Comparison of ENCODE assay signal across 8 cellular contexts in the genomic region with DNA sequence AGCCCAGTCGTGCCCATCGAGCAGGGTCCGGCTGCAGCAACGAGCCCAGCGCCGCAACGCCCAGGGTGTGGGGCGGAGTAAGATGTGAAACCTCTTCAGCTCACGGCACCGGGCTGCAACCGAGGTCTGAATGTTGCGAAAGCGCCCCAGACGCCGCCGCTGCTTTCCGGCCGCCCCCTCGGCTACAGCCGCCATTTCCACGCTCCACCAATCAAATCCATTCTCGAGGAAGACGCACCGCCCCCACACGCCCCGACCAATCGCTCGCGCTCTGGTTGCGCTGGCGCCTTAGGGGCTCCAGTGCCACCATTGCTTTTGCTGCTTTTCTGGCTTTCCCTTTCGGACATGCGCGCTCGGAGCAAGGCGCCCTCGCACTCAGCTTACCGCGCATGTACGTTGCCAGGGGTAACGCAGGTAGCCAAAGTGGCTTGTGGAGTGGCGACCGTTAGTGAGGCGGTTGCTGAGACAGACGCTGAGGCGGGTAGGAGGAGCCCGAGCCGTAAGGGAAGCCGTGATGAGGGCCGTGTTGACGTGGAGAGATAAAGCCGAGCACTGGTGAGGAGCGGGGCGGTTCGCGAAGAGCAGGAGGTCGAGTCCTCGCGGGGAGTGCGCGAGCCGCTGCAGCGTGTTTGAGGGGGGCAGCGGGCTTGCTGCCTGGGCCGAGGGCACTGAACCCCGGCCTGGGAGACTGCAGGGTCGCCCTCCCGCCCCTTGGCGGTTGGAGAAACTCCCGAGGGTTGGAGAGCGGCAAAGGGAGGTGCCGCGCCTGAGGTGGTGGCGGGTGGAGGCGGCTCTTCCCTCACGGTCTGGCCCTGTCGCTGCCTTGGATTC. TPM values are rescaled to one million over a fixed set of nuclear protein-coding genes. Genes with fewer than 3 reads are reported as not detected.
DNase-seq lines count a peak whose midpoint lies in the region; ATAC-seq lines count a peak whose summit lies in the region.

Gene IFT122 (plus strand): TSS at position 408 of the 831 bp plus-strand sequence. CDS start 107 bp downstream, at position 515.
Gene MBD4 (minus strand): TSS at position 132 of the 831 bp plus-strand sequence. CDS start 115 bp downstream, at position 17.

- peak within 1 kb of the TSS; percentile 95 for H3K4me3 ChIP-seq in effector memory CD4-positive, alpha-beta T cell (ENCODE audit: insufficient read depth, low read depth, low read length, poor library complexity, severe bottlenecking)

- peak; percentile 80 for ATAC-seq in GM21360 (IDR thresholded peaks at IDR 0.05; ENCODE audit: unreplicated experiment)

- peak; percentile 100 for DNase-seq in COLO829 (ENCODE audit: low spot score)
- peak; percentile 100 for DNase-seq in HT1080 (ENCODE audit: low read depth)
- DNase-seq in NOMO-1 treated with DMSO at 0.1 percent for 48 hours (lab: John Stamatoyannopoulos, UW; ENCODE audit: unreplicated experiment): peak; percentile 100
- DNase-seq in activated CD8-positive, alpha-beta memory T cell treated with anti-CD3 and anti-CD28 coated beads for 4 hours (ENCODE audit: low read depth in 2 of 2): peak; percentile 96 to 98
- peak; percentile 98 to 99 (median 99) for DNase-seq in effector memory CD4-positive, alpha-beta T cell
- peak; percentile 99 to 100 for DNase-seq in lung microvascular endothelial cell (ENCODE audit: low read depth in 2 of 2)
- DNase-seq in stimulated activated CD4-positive, alpha-beta T cell treated with anti-CD3 and anti-CD28 coated beads, TNF-alpha, amount 100 ng/mL, for 48 hours (ENCODE audit: low read depth in 3 of 3): peak; percentile 97 to 99 (median 99)

- H3K36me3 ChIP-seq in effector memory CD4-positive, alpha-beta T cell (ENCODE audit: control insufficient read depth, insufficient read depth, low read length): peaks cover 18% of the 10 kb centered on the region

- peaks cover 16% of the 10 kb centered on the region for H3K4me1 ChIP-seq in effector memory CD4-positive, alpha-beta T cell (ENCODE audit: control insufficient read depth, insufficient read depth, low read length, poor library complexity, severe bottlenecking)

- H3K27me3 ChIP-seq in effector memory CD4-positive, alpha-beta T cell (replicated peaks; ENCODE audit: control insufficient read depth, insufficient read depth, low read length, poor library complexity, severe bottlenecking): no peaks in the 10 kb centered on the region

- peak within 1 kb of the TSS; percentile 86 for H3K27ac ChIP-seq in effector memory CD4-positive, alpha-beta T cell (ENCODE audit: insufficient read depth, low read length, poor library complexity, severe bottlenecking)

- H3K9me3 ChIP-seq in effector memory CD4-positive, alpha-beta T cell (ENCODE audit: control insufficient read depth, low read length): no peaks in the 10 kb centered on the region

RNA-seq across cellular contexts. Expression of gene IFT122, which starts in this region (rescaled TPM):
- 12.2 and 14.6 TPM in 2 replicates for total RNA-seq in HT1080 (2014; rRNA removed; shearing (Covaris generic))
- 8.6 and 10.1 TPM in 2 replicates for polyA plus RNA-seq in HT1080 (2015; cell fraction: cytosol; rRNA removed)
- polyA plus RNA-seq in HT1080 (2015; cell fraction: nucleus; rRNA removed): 32.8 and 38.8 TPM in 2 replicates
- 23.5 and 37.9 TPM in 2 replicates for total RNA-seq in lung microvascular endothelial cell

RNA-seq across cellular contexts. Expression of gene MBD4, which starts in this region (rescaled TPM):
- 26.0 and 35.7 TPM in 2 replicates for total RNA-seq in HT1080 (2014; rRNA removed; shearing (Covaris generic))
- 20.8 and 25.3 TPM in 2 replicates for polyA plus RNA-seq in HT1080 (2015; cell fraction: cytosol; rRNA removed)
- 47.6 and 51.1 TPM in 2 replicates for polyA plus RNA-seq in HT1080 (2015; cell fraction: nucleus; rRNA removed)
- 16.3 and 28.8 TPM in 2 replicates for total RNA-seq in lung microvascular endothelial cell

Comparison
In these comparisons a context has a peak if more than half of its experiments do, and no peak if none do; other contexts are left out.
1. Peak in every context shown above with its lines: DNase-seq, ATAC-seq, H3K4me3 ChIP-seq and H3K27ac ChIP-seq.